In genomic region chr21:15005391-15005790, GRCh38 we compare ENCODE assay signal across 9 cellular contexts. TPM values are rescaled to one million over a fixed set of nuclear protein-coding genes. Genes with fewer than 3 reads are reported as not detected.
DNase-seq lines count a peak whose midpoint lies in the region; ATAC-seq and TF ChIP-seq lines count a peak whose summit lies in the region.
"Had no signal": no experiment of that assay in that cellular context is flagged by ENCODE, and none has a peak within 500 bp of the region (broad histone marks: within the 10 kb centered on the region; RNA-seq: fewer than 3 reads in every experiment).

No MANE protein-coding gene starts in this region.

- intact Hi-C loops in heart left ventricle (cut with DNase I): loop anchor here in 3 of 10 donors (5.0 to 10.0 kb wide), 2 partner anchors 57 to 61 kb away; partner anchors contain the start of gene NRIP1 (in 2 of the 3)

- peak overlapping the region; percentile 14 for H3K4me3 Mint-ChIP-seq in activated CD4-positive, alpha-beta memory T cell treated with anti-CD3 and anti-CD28 coated beads, Interleukin-2, amount 10 ng/mL, durations not matched to agents 7 days and 5 days

- no peaks in the 10 kb centered on the region for H3K27me3 Mint-ChIP-seq in activated CD4-positive, alpha-beta memory T cell treated with anti-CD3 and anti-CD28 coated beads, Interleukin-2, amount 10 ng/mL, durations not matched to agents 7 days and 5 days

- DNase-seq in ELR (ENCODE audit: low read depth) (peak; percentile 50), heart left ventricle (peak in 1 of 5 donors; percentile 47), pons (ENCODE audit: low spot score) (peak; percentile 45)
- DNase-seq in activated CD4-positive, alpha-beta memory T cell treated with anti-CD3 and anti-CD28 coated beads, Interleukin-2, amount 10 ng/mL, durations not matched to agents 7 days and 5 days: peak; percentile 17
- DNase-seq: NK-92 treated with Interleukin-12 subunit alpha and Interleukin-12 subunit beta, amount 100 ng/mL, for 24 hours had no signal

- H3K27ac ChIP-seq in heart left ventricle: peak overlapping the region in 9 of 12 donors; percentile 4 to 56 (median 26)

- H3K36me3 ChIP-seq in heart left ventricle: no peaks in the 10 kb centered on the region

- no peaks in the 10 kb centered on the region for H3K9me3 Mint-ChIP-seq in activated CD4-positive, alpha-beta memory T cell treated with anti-CD3 and anti-CD28 coated beads, Interleukin-2, amount 10 ng/mL, durations not matched to agents 7 days and 5 days

- H3K4me1 ChIP-seq in heart left ventricle: peaks cover 0 to 56% (median 31%) of the 10 kb centered on the region in 12 donors

- H3K9me3 ChIP-seq in heart left ventricle: no peaks in the 10 kb centered on the region

- peaks cover 31% of the 10 kb centered on the region for H3K4me1 Mint-ChIP-seq in activated CD4-positive, alpha-beta memory T cell treated with anti-CD3 and anti-CD28 coated beads, Interleukin-2, amount 10 ng/mL, durations not matched to agents 7 days and 5 days

- TF ChIP-seq POLR2A in heart left ventricle (IDR thresholded peaks at IDR 0.05): no peak

- H3K27ac Mint-ChIP-seq in activated CD4-positive, alpha-beta memory T cell treated with anti-CD3 and anti-CD28 coated beads, Interleukin-2, amount 10 ng/mL, durations not matched to agents 7 days and 5 days: peak overlapping the region; percentile 47

- POLR2A ChIA-PET in activated CD4-positive, alpha-beta memory T cell treated with anti-CD3 and anti-CD28 coated beads, Interleukin-2, amount 10 ng/mL, durations not matched to agents 7 days and 5 days (lab: Charles Lee): interaction anchor here (1.9 kb wide), 1 partner anchor 59 kb away, joined by 6 read pairs; the partner anchor contains the start of gene NRIP1

- 2 to 10% (median 4%) methylated on average over 6 of the region's 6 CpGs for WGBS in heart left ventricle, 4 donors

- ATAC-seq in heart left ventricle (peak in 3 of 4 donors; percentile 51 to 62 (median 53)), esophagus mucosa (no peak), GM18870 (IDR thresholded peaks at IDR 0.05; ENCODE audit: unreplicated experiment) (no peak), HG03378 (IDR thresholded peaks at IDR 0.05; ENCODE audit: unreplicated experiment) (no peak), HG03097 (IDR thresholded peaks at IDR 0.05; ENCODE audit: low FRiP score, unreplicated experiment) (no peak)

- H3K4me3 ChIP-seq in heart left ventricle: peak overlapping the region in 6 of 12 donors; percentile 4 to 30 (median 27)

- no peaks in the 10 kb centered on the region for H3K27me3 ChIP-seq in heart left ventricle

- H3K36me3 Mint-ChIP-seq in activated CD4-positive, alpha-beta memory T cell treated with anti-CD3 and anti-CD28 coated beads, Interleukin-2, amount 10 ng/mL, durations not matched to agents 7 days and 5 days (ENCODE audit: low read depth): peaks cover 4% of the 10 kb centered on the region

- no peak for TF ChIP-seq CTCF in heart left ventricle (IDR thresholded peaks at IDR 0.05)

- CTCF ChIA-PET in activated CD4-positive, alpha-beta memory T cell treated with anti-CD3 and anti-CD28 coated beads, Interleukin-2, amount 10 ng/mL, durations not matched to agents 7 days and 5 days (lab: Charles Lee): no interaction called here

RNA-seq across cellular contexts. Expression of gene NRIP1, which starts 59.4 kb away (rescaled TPM):
- total RNA-seq in activated CD4-positive, alpha-beta memory T cell treated with anti-CD3 and anti-CD28 coated beads, Interleukin-2, amount 10 ng/mL, durations not matched to agents 7 days and 5 days: 1 to 10 TPM; 5.3 to 7.7 TPM
- 10 to 100 TPM; 11.0 to 32.0 (median 17.8) TPM for total RNA-seq in heart left ventricle
- polyA plus RNA-seq in heart left ventricle: 1 to 10 TPM; 2.9 to 8.8 TPM
- total RNA-seq in esophagus mucosa: 52.2 TPM

Comparison
In these comparisons a context has a peak if more than half of its experiments do, and no peak if none do; other contexts are left out.
1. ATAC-seq: peak in heart left ventricle (3 of 4); none in esophagus mucosa (single experiment), GM18870 (single experiment), HG03378 (single experiment) and HG03097 (single experiment).